ENCODE assay signal across 17 cellular contexts in the genomic region with DNA sequence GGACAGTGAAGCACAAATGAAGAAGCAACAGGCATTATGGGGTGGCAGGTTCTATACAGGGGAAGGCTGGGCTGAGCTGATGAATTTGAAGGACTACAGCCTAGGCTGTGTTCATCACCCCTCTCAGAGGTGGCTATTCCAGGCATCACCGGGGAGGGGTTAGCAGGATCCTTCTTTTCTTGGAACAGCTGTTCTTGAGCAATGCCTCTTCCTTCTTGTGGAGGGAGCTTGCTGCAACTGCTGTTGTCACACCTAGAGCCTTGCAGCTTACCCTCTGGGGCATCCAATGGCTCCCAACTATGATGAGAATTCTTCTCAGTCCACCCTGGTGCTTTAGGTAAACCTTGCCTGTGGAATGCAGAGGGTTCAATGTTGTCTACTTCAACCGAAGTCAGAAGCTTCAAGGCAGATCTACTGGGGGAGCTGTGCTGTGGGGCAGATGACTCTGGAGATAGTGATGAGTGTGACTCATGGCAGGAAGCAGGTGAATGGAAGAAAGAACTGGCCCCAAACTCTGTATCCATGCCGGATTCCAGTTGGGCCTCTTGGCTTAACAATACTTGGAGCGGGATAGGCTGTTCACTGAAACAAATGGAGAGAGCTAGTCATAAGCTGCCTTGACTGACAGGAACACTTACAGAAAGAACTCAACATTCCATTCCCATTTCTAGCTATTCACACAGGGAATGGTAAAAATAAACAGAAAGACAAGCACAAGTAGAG. TPM values are rescaled to one million over a fixed set of nuclear protein-coding genes. Genes with fewer than 3 reads are reported as not detected.
DNase-seq lines count a peak whose midpoint lies in the region; ATAC-seq and TF ChIP-seq lines count a peak whose summit lies in the region.
"Had no signal": no experiment of that assay in that cellular context is flagged by ENCODE, and none has a peak within 500 bp of the region (broad histone marks: within the 10 kb centered on the region; RNA-seq: fewer than 3 reads in every experiment).

No MANE protein-coding gene starts in this region.

- H3K27ac ChIP-seq in spleen = no peak overlapping the region
- H3K27ac ChIP-seq: suprapubic skin had no signal

- H3K36me3 ChIP-seq in spleen = peaks cover 0 to 52% (median 0%) of the 10 kb centered on the region in 6 donors

- TF ChIP-seq POLR2A in spleen (IDR thresholded peaks at IDR 0.05) = no peak

- H3K4me1 ChIP-seq in spleen = no peaks in the 10 kb centered on the region
- H3K4me1 ChIP-seq: suprapubic skin had no signal

- TF ChIP-seq CTCF in epithelial cell of esophagus (IDR thresholded peaks at IDR 0.05; ENCODE audit: insufficient read depth, low read depth, low read length, missing control alignments) = no peak
- no peak for TF ChIP-seq CTCF in neural crest cell (conservative IDR thresholded peaks at IDR 0.05)
- TF ChIP-seq CTCF in spleen (IDR thresholded peaks at IDR 0.05 in 8 of 11, conservative IDR thresholded peaks at IDR 0.05 in 3 of 11) = no peak

- H3K36me3 Mint-ChIP-seq in neural crest cell (ENCODE audit: low read depth) = peaks cover 10% of the 10 kb centered on the region

- H3K27me3 ChIP-seq in spleen (replicated peaks in 1 of 7) = no peaks in the 10 kb centered on the region
- H3K27me3 ChIP-seq: suprapubic skin had no signal

- H3K9me3 Mint-ChIP-seq in neural crest cell = no peaks in the 10 kb centered on the region
- H3K9me3 Mint-ChIP-seq: activated T-cell treated with anti-CD3 and anti-CD28 coated beads, Interleukin-2, amount 50 U/mL, for 72 hours; mesothelial cell of epicardium had no signal

- H3K4me3 Mint-ChIP-seq in neural crest cell = no peak overlapping the region
- H3K4me3 Mint-ChIP-seq: activated T-cell treated with anti-CD3 and anti-CD28 coated beads, Interleukin-2, amount 50 U/mL, for 72 hours; B cell; mesothelial cell of epicardium had no signal

- H3K4me1 Mint-ChIP-seq in neural crest cell = no peaks in the 10 kb centered on the region
- H3K4me1 Mint-ChIP-seq: B cell, mesothelial cell of epicardium had no signal

- DNase-seq in ELR (ENCODE audit: low read depth) (peak; percentile 62), RPMI7951 (ENCODE audit: low read depth) (peak; percentile 11), epithelial cell of esophagus (ENCODE audit: low read depth) (peak; percentile 65), neural crest cell (ENCODE audit: low read depth, low spot score) (no peak), NAMALWA (ENCODE audit: low spot score) (no peak), spleen (no peak)
- DNase-seq: activated CD4-positive, alpha-beta T cell treated with anti-CD3 and anti-CD28 coated beads, Interleukin-2, amount 50 U/mL, for 4 hours; activated T-cell treated with anti-CD3 and anti-CD28 coated beads, Interleukin-2, amount 50 U/mL, for 72 hours; NCI-H2029 treated with DMSO at 0.1 percent for 48 hours; NCI-H526; nucleus accumbens; stimulated activated CD4-positive, alpha-beta T cell treated with anti-CD3 and anti-CD28 coated beads, Interleukin-4, amount 100 ng/mL, for 1 hour had no signal

- 82 to 95% (median 92%) methylated on average over 4 of the region's 4 CpGs for WGBS in spleen, 5 donors

- H3K27ac Mint-ChIP-seq in neural crest cell (ENCODE audit: unreplicated experiment) = peak overlapping the region; percentile 57
- H3K27ac Mint-ChIP-seq: activated T-cell treated with anti-CD3 and anti-CD28 coated beads, Interleukin-2, amount 50 U/mL, for 72 hours; B cell; mesothelial cell of epicardium had no signal

- intact Hi-C loops in spleen (cut with DNase I; ENCODE audit: low total_unique reads) = no loop called here

- H3K4me3 ChIP-seq in epithelial cell of esophagus (ENCODE audit: low read length) = no peak overlapping the region
- no peak overlapping the region for H3K4me3 ChIP-seq in spleen
- H3K4me3 ChIP-seq: suprapubic skin had no signal

- H3K9me3 ChIP-seq in spleen = no peaks in the 10 kb centered on the region
- H3K9me3 ChIP-seq: suprapubic skin had no signal

- H3K27me3 Mint-ChIP-seq in neural crest cell (ENCODE audit: low read depth) = no peaks in the 10 kb centered on the region
- H3K27me3 Mint-ChIP-seq: B cell had no signal

- ATAC-seq in GM19463 (IDR thresholded peaks at IDR 0.05; ENCODE audit: unreplicated experiment) = no peak
- ATAC-seq in HG03521 (IDR thresholded peaks at IDR 0.05; ENCODE audit: unreplicated experiment) = no peak
- ATAC-seq: activated T-cell treated with anti-CD3 and anti-CD28 coated beads, Interleukin-2, amount 50 U/mL, for 72 hours had no signal

RNA-seq across cellular contexts. Expression of a gene that starts 21.5 kb away (rescaled TPM):
- 15.0 and 15.8 TPM in 2 replicates for total RNA-seq in RPMI7951 (2014; rRNA removed; shearing (Covaris generic))
- total RNA-seq in neural crest cell (45.6 and 46.9 TPM in 2 replicates), spleen (10 to 100 TPM; 37.2 to 61.2 (median 43.2) TPM)
- 10 to 100 TPM; 25.5 to 29.9 (median 27.4) TPM for polyA plus RNA-seq in spleen

Comparison
In these comparisons a context has a peak if more than half of its experiments do, and no peak if none do; other contexts are left out.
1. DNase-seq: peak in ELR (single experiment), RPMI7951 (single experiment) and epithelial cell of esophagus (single experiment); none in neural crest cell (single experiment), NAMALWA (single experiment) and spleen (single experiment).